Comparison of ENCODE assay signal across 8 cellular contexts in genomic region chr5:139293504-139294371, GRCh38. TPM values are rescaled to one million over a fixed set of nuclear protein-coding genes. Genes with fewer than 3 reads are reported as not detected.
A peak's percentile ranks its signal among the peaks of the same experiment; 100 is the strongest.
DNase-seq lines count a peak whose midpoint lies in the region; ATAC-seq and TF ChIP-seq lines count a peak whose summit lies in the region.

Gene MATR3, plus strand, starts transcription at chr5:139293740. Its CDS starts 13,676 bp downstream, at chr5:139307416.

- H3K4me2 ChIP-seq in PC-9, result peak within 1 kb of the TSS; percentile 94

- H3K27me3 ChIP-seq in PC-9 (ENCODE audit: insufficient read depth, low read depth) (no peaks in the 10 kb centered on the region), mucosa of rectum (ENCODE audit: control insufficient read depth in 2 of 2, insufficient read depth in 2 of 2, low read length in 2 of 2) (no peaks in the 10 kb centered on the region)

- H3K4me3 ChIP-seq in Jurkat, Clone E6-1 (ENCODE audit: low read length), result peak within 1 kb of the TSS; percentile 99
- peak within 1 kb of the TSS; percentile 94 for H3K4me3 ChIP-seq in PC-9
- H3K4me3 ChIP-seq in epithelial cell of proximal tubule (ENCODE audit: low read depth, low read length), result peak within 1 kb of the TSS; percentile 86
- peak within 1 kb of the TSS; percentile 99 for H3K4me3 ChIP-seq in mucosa of rectum (ENCODE audit: low read length in 2 of 2)

- CTCF ChIA-PET in PC-9 (lab: Charles Lee), result interaction anchor here (0.6 to 1.0 kb wide), 4 partner anchors 31 to 922 kb away, joined by 4 to 14 read pairs (median 6); partner anchors contain the start of gene PAIP2

- H3K27ac ChIP-seq in PC-9, result peak within 1 kb of the TSS; percentile 97
- peak within 1 kb of the TSS; percentile 99 to 100 for H3K27ac ChIP-seq in mucosa of rectum (ENCODE audit: low read depth in 2 of 2, low read length in 2 of 2)

- H3K36me3 ChIP-seq in PC-9 (ENCODE audit: low read depth) (no peaks in the 10 kb centered on the region), mucosa of rectum (ENCODE audit: control insufficient read depth in 2 of 2, insufficient read depth in 2 of 2, low read length in 2 of 2) (no peaks in the 10 kb centered on the region)

- peaks cover 35% of the 10 kb centered on the region for H3F3A ChIP-seq in PC-9 (ENCODE audit: insufficient read depth, low read depth)

- intact Hi-C loops in PC-9 (cut with micrococcal nuclease; ENCODE audit: unreplicated experiment), result loop anchor here (5.0 kb wide), 1 partner anchor 49 kb away; the partner anchor contains the start of gene PAIP2

- peaks cover 28% of the 10 kb centered on the region for H3K4me1 ChIP-seq in PC-9 (replicated peaks; ENCODE audit: insufficient read depth)
- peaks cover 17 to 22% of the 10 kb centered on the region in 2 donors for H3K4me1 ChIP-seq in mucosa of rectum (ENCODE audit: control insufficient read depth in 2 of 2, insufficient read depth in 2 of 2, low read length in 2 of 2)

- TSS peak; percentile 51 for BruUV-seq in PC-9 (replicated peaks; lab: Mats Ljungman, UMichigan)

- peaks cover 52% of the 10 kb centered on the region for H3K79me2 ChIP-seq in PC-9 (ENCODE audit: low read depth)

- H2AFZ ChIP-seq in PC-9, result peak within 1 kb of the TSS; percentile 89

- DNase-seq in DMS 273 treated with DMSO at 0.1 percent for 48 hours (lab: John Stamatoyannopoulos, UW) (peak; percentile 89), PC-9 (peak; percentile 85 to 92), epithelial cell of proximal tubule (ENCODE audit: low read depth) (no peak)
- peak; percentile 91 for DNase-seq in Jurkat, Clone E6-1 (ENCODE audit: low read depth, low spot score)
- DNase-seq in activated T-cell treated with anti-CD3 and anti-CD28 coated beads, Interleukin-2, amount 50 U/mL, for 1 hour, result peak; percentile 92
- peak; percentile 95 for DNase-seq in stimulated activated CD8-positive, alpha-beta memory T cell treated with anti-CD3 and anti-CD28 coated beads, Interleukin-4, amount 100 ng/mL, for 48 hours

- peaks cover 44% of the 10 kb centered on the region for H4K20me1 ChIP-seq in PC-9 (ENCODE audit: insufficient read depth)

- POLR2A ChIA-PET in PC-9 (lab: Charles Lee; ENCODE audit: unreplicated experiment), result interaction anchor here (0.6 to 1.4 kb wide), 15 partner anchors 9 to 825 kb away, joined by 3 to 26 read pairs (median 6); partner anchors contain the start of gene PAIP2

- H3K9me3 ChIP-seq in PC-9 (ENCODE audit: insufficient read depth, low read depth) (no peaks in the 10 kb centered on the region), mucosa of rectum (ENCODE audit: control insufficient read depth in 2 of 2, low read length in 2 of 2) (no peaks in the 10 kb centered on the region)

- no peak for TF ChIP-seq CTCF in PC-9 (conservative IDR thresholded peaks at IDR 0.05)
- TF ChIP-seq CTCF in epithelial cell of proximal tubule (conservative IDR thresholded peaks at IDR 0.05; ENCODE audit: low read depth, low read length), result no peak

- H3K9ac ChIP-seq in mucosa of rectum (ENCODE audit: low read depth in 1 of 2, low read length in 2 of 2), result peak within 1 kb of the TSS; percentile 96 to 98

- ATAC-seq in GM21576 (IDR thresholded peaks at IDR 0.05; ENCODE audit: unreplicated experiment), result peak; percentile 68

- no peaks in the 10 kb centered on the region for H3K9me2 ChIP-seq in PC-9 (ENCODE audit: insufficient read depth)

RNA-seq across cellular contexts. Expression of gene MATR3, which starts in this region (rescaled TPM):
- 274 TPM for polyA plus RNA-seq in Jurkat, Clone E6-1 (2012; ENCODE audit: insufficient read depth, insufficient read length)
- total RNA-seq in PC-9 (2021) (129 and 145 TPM in 2 replicates), epithelial cell of proximal tubule (175 and 183 TPM in 2 replicates)
